ENCODE assay signal across 1 cellular context in the genomic region with DNA sequence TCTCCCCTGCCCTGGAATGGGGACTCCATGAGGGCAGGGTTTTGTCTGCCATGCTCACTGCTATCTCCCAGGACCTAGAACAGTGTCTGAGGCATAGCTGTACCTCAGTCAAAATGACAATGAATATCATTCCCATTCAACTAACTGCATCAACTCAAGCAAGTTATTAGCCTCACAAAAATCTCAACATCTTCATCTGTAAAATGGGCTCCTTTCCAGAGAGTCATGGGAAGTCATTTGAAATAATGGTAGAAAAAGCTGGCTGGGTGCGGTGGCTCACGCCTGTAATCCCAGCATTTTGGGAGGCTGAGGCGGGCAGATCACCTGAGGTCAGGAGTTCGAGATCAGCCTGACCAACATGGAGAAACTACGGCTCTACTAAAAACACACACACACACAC.
TF ChIP-seq lines count a peak whose summit lies in the region.

No MANE protein-coding gene starts in this region.

TF ChIP-seq in K562, 482 proteins besides CTCF, POLR2A, EP300 and RAD21 (continued from another document):
- no peak for TF ChIP-seq ZNF707 (CRISPR knock-in tag; conservative IDR thresholded peaks at IDR 0.05)
- no peak for TF ChIP-seq CBX3 (IDR thresholded peaks at IDR 0.05; ENCODE audit: borderline replicate concordance in 1 of 2, low read length in 2 of 2)
- no peak for TF ChIP-seq XRCC5 (IDR thresholded peaks at IDR 0.05; ENCODE audit: low read depth, low read length)
